8 cellular contexts compared by ENCODE assay signal in genomic region chr17:46782250-46782953, GRCh38. TPM values are rescaled to one million over a fixed set of nuclear protein-coding genes. Genes with fewer than 3 reads are reported as not detected.
DNase-seq lines count a peak whose midpoint lies in the region; ATAC-seq, FAIRE-seq and TF ChIP-seq lines count a peak whose summit lies in the region.

No MANE protein-coding gene starts in this region.

- no peaks in the 10 kb centered on the region for H3F3A ChIP-seq in SU-DHL-6 (ENCODE audit: insufficient read depth)

- WGBS in upper lobe of left lung, 2 donors = 62 to 64% methylated on average over 9 of the region's 9 CpGs

- H3K27ac ChIP-seq in SU-DHL-6 (ENCODE audit: low read depth, low read length) = no peak overlapping the region
- no peak overlapping the region for H3K27ac ChIP-seq in upper lobe of left lung

- no peak overlapping the region for H3K4me2 ChIP-seq in SU-DHL-6 (ENCODE audit: low read depth, low read length, poor library complexity, severe bottlenecking)

- no peak for TF ChIP-seq POLR2A in upper lobe of left lung (IDR thresholded peaks at IDR 0.05)

- H3K9me3 ChIP-seq in SU-DHL-6 (ENCODE audit: insufficient read depth, low read length) (no peaks in the 10 kb centered on the region), upper lobe of left lung (no peaks in the 10 kb centered on the region)

- DNase-seq in AG10803 (ENCODE audit: low read depth) (no peak), GM19239 (ENCODE audit: insufficient read length, low spot score) (peak; percentile 41), left ventricle myocardium superior (no peak), upper lobe of left lung (peak in 1 of 2 donors; percentile 76), SIG-M5 (lab: John Stamatoyannopoulos, UW) (no peak), ecto neural progenitor cell (ENCODE audit: low spot score) (no peak)

- TF ChIP-seq CTCF in AG10803 (conservative IDR thresholded peaks at IDR 0.05; ENCODE audit: low read length) = peak; percentile 47
- peak; percentile 48 for TF ChIP-seq CTCF in SU-DHL-6 (IDR thresholded peaks at IDR 0.05; ENCODE audit: insufficient read depth, low read length, poor library complexity, severe bottlenecking)
- peak; percentile 39 to 73 (median 53) for TF ChIP-seq CTCF in upper lobe of left lung (IDR thresholded peaks at IDR 0.05)

- no peak overlapping the region for H3K4me3 ChIP-seq in AG10803 (ENCODE audit: low read length)
- H3K4me3 ChIP-seq in SU-DHL-6 (ENCODE audit: insufficient read depth, low read length, poor library complexity, severe bottlenecking) = no peak overlapping the region
- H3K4me3 ChIP-seq in upper lobe of left lung = no peak overlapping the region

- FAIRE-seq in GM19239 (lab: Jason Lieb, UNC) = no peak

- H3K9me2 ChIP-seq in SU-DHL-6 (replicated peaks; ENCODE audit: insufficient read depth, low read length) = no peaks in the 10 kb centered on the region

- no peaks in the 10 kb centered on the region for H4K20me1 ChIP-seq in SU-DHL-6 (ENCODE audit: low read depth, low read length)

- ATAC-seq in left ventricle myocardium superior (peak; percentile 50), upper lobe of left lung (ENCODE audit: low FRiP score in 2 of 2) (peak in 1 of 2 donors; percentile 78), HG03342 (IDR thresholded peaks at IDR 0.05; ENCODE audit: unreplicated experiment) (no peak)

- peaks cover 0 to 3% (median 0%) of the 10 kb centered on the region in 4 donors for H3K4me1 ChIP-seq in upper lobe of left lung

- H3K36me3 ChIP-seq in SU-DHL-6 (ENCODE audit: low read length) (no peaks in the 10 kb centered on the region), upper lobe of left lung (no peaks in the 10 kb centered on the region)

- TF ChIP-seq EP300 in upper lobe of left lung (IDR thresholded peaks at IDR 0.05) = no peak

- intact Hi-C loops in left ventricle myocardium superior (cut with micrococcal nuclease) = no loop called here

- no peak overlapping the region for H2AFZ ChIP-seq in SU-DHL-6 (ENCODE audit: low read depth, low read length, severe bottlenecking)

- H3K27me3 ChIP-seq in SU-DHL-6 (ENCODE audit: low read length) (no peaks in the 10 kb centered on the region), upper lobe of left lung (no peaks in the 10 kb centered on the region)

- H3K79me2 ChIP-seq in SU-DHL-6 (ENCODE audit: insufficient read depth, low read length) = no peaks in the 10 kb centered on the region

- no peak overlapping the region for H3K9ac ChIP-seq in SU-DHL-6 (ENCODE audit: low read length)

RNA-seq across cellular contexts. Expression of gene WNT3, which starts 36.1 kb away (rescaled TPM):
- total RNA-seq in left ventricle myocardium superior = 0.92 TPM
- 1 to 10 TPM; 1.1 to 4.6 (median 1.9) TPM for total RNA-seq in upper lobe of left lung
